ENCODE assay signal across 8 cellular contexts in genomic region chrX:29478336-29479069, GRCh38.
DNase-seq lines count a peak whose midpoint lies in the region; ATAC-seq, FAIRE-seq and TF ChIP-seq lines count a peak whose summit lies in the region.

No MANE protein-coding gene starts in this region.

- H3K36me3 ChIP-seq in adipocyte (ENCODE audit: control insufficient read depth, insufficient read depth, low read length, severe bottlenecking) (no peaks in the 10 kb centered on the region), left lung (no peaks in the 10 kb centered on the region)

- TF ChIP-seq CTCF in A549 (IDR thresholded peaks at IDR 0.05) = peak; percentile 63
- peak; percentile 31 to 39 for TF ChIP-seq CTCF in left lung (IDR thresholded peaks at IDR 0.05)

- H3K9ac ChIP-seq in adipocyte (ENCODE audit: low read length) = no peak overlapping the region

- FAIRE-seq in A549 (lab: Jason Lieb, UNC) = no peak
- peak; percentile 89 for FAIRE-seq in GM12891 (lab: Jason Lieb, UNC)

- H3K4me1 ChIP-seq in A549 (0 out of 3 replicates have a peak, but pooled peaks cover 3% of the 10 kb centered on the region), adipocyte (ENCODE audit: control insufficient read depth, insufficient read depth, low read length) (no peaks in the 10 kb centered on the region), left lung (no peaks in the 10 kb centered on the region)

- peak overlapping the region; percentile 50 to 69; a peak in 5 of 6 replicates for H3K27ac ChIP-seq in A549
- no peak overlapping the region for H3K27ac ChIP-seq in left lung

- TF ChIP-seq POLR2A in A549 (IDR thresholded peaks at IDR 0.05; ENCODE audit: low read length) (no peak), GM12891 (IDR thresholded peaks at IDR 0.05; ENCODE audit: low read depth, low read length) (no peak)

- no peaks in the 10 kb centered on the region for H3K27me3 ChIP-seq in adipocyte (replicated peaks; ENCODE audit: control insufficient read depth, insufficient read depth, low read length)
- no peaks in the 10 kb centered on the region for H3K27me3 ChIP-seq in left lung

- peak overlapping the region; percentile 74 for H3K4me2 ChIP-seq in A549

- CTCF ChIA-PET in A549 (lab: Yijun Ruan, JAX) = interaction anchor here (0.7 to 2.0 kb wide), 16 partner anchors 9 to 433 kb away, joined by 3 to 9 read pairs (median 4); no protein-coding TSS in a partner anchor

- intact Hi-C loops in left lung (cut with DNase I) = no loop called here

- ATAC-seq in A549 (peak; percentile 100), left lung (peak; percentile 87)

- H3K4me3 ChIP-seq in A549 (peak overlapping the region; percentile 38), adipocyte (ENCODE audit: low read length) (no peak overlapping the region), left lung (no peak overlapping the region)

- peak; percentile 25 to 70 for DNase-seq in A549 (ENCODE audit: low read depth in 1 of 2, low spot score in 1 of 2)
- no peak for DNase-seq in GM12891 (ENCODE audit: insufficient read length, low spot score)
- DNase-seq in HCEC 1CT = peak; percentile 26
- DNase-seq in LHCN-M2 (ENCODE audit: low read depth) = peak; percentile 47
- DNase-seq in adipocyte (ENCODE audit: low read depth) = peak; percentile 21
- no peak for DNase-seq in left lung
- no peak for DNase-seq in NCI-H2227 (lab: John Stamatoyannopoulos, UW; ENCODE audit: unreplicated experiment)
- DNase-seq in effector CD8-positive, alpha-beta T cell (lab: John Stamatoyannopoulos, UW) = no peak

- POLR2A ChIA-PET in A549 (lab: Yijun Ruan, JAX) = no interaction called here

- H3K9me3 ChIP-seq in A549 (no peaks in the 10 kb centered on the region), adipocyte (ENCODE audit: control insufficient read depth, low read length) (no peaks in the 10 kb centered on the region), left lung (no peaks in the 10 kb centered on the region)

- peak; percentile 51 to 55 for TF ChIP-seq RAD21 in A549 (conservative IDR thresholded peaks at IDR 0.05 in 1 of 2, IDR thresholded peaks at IDR 0.05 in 1 of 2)

- TF ChIP-seq EP300 in A549 (IDR thresholded peaks at IDR 0.05) = no peak

- WGBS in A549 (ENCODE audit: missing lambda C conversion rate) = 16% methylated on average over 10 of the region's 10 CpGs

TF ChIP-seq in A549, 52 proteins besides CTCF, POLR2A, EP300 and RAD21:
- peak; percentile 42; the same call in 2 of the 3 replicates for TF ChIP-seq SMC3 (IDR thresholded peaks at IDR 0.05)
- no peak for TF ChIP-seq ZFP36 (IDR thresholded peaks at IDR 0.05; ENCODE audit: borderline replicate concordance, partially characterized antibody)

TF ChIP-seq in GM12891, 5 proteins besides CTCF, POLR2A, EP300 and RAD21:
- TF ChIP-seq POU2F2 (IDR thresholded peaks at IDR 0.05; ENCODE audit: low read depth, low read length) (no peak), PAX5 (IDR thresholded peaks at IDR 0.05; ENCODE audit: insufficient read depth, low read length, severe bottlenecking) (no peak), POLR2AphosphoS5 (IDR thresholded peaks at IDR 0.05; ENCODE audit: low read depth, low read length) (no peak), SPI1 (IDR thresholded peaks at IDR 0.05; ENCODE audit: low read depth, low read length) (no peak), TAF1 (IDR thresholded peaks at IDR 0.05; ENCODE audit: low read depth, low read length) (no peak)
TF ChIP-seq in GM12891: peak in this region for 0.

Comparison
In these comparisons a context has a peak if more than half of its experiments do, and no peak if none do; other contexts are left out.
1. DNase-seq: peak in A549 (2 of 2), HCEC 1CT (single experiment), LHCN-M2 (single experiment) and adipocyte (single experiment); none in GM12891 (single experiment), left lung (0 of 2), NCI-H2227 (single experiment) and effector CD8-positive, alpha-beta T cell (single experiment).
2. H3K27ac ChIP-seq: peak in A549 (2 of 2); none in left lung (0 of 2).